Comparison of ENCODE assay signal across 38 cellular contexts in the genomic region with DNA sequence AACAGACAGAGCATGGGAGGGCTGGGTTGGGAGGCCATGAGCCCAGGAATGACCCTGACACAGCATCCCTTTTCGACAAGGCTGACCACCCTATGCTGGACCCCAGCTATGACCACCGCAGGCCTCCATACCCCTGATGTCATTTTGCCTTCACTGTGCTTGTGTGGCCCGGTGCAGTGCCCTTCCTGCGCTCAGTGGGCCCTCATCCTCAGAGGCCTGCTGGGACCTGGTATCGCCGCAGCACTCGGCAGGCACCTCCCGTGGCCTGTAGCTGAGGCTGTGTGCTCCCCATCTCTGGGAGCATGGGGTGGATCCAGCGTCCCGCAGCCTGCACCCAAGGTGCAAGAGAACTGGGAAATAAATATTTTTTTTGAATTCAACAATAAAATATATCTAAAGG.
"Had no signal": no experiment of that assay in that cellular context is flagged by ENCODE, and none has a peak within 500 bp of the region (broad histone marks: within the 10 kb centered on the region; RNA-seq: fewer than 3 reads in every experiment).

No MANE protein-coding gene starts in this region.

- H3K27me3 Mint-ChIP-seq: activated naive CD4-positive, alpha-beta T cell treated with anti-CD3 and anti-CD28 coated beads, Interleukin-2, amount 50 U/mL, for 24 hours; activated naive CD8-positive, alpha-beta T cell; activated naive CD8-positive, alpha-beta T cell treated with anti-CD3 and anti-CD28 coated beads for 36 hours; activated naive CD8-positive, alpha-beta T cell treated with anti-CD3 and anti-CD28 coated beads, Interleukin-2, amount 50 U/mL, for 24 hours; activated T-cell treated with anti-CD3 and anti-CD28 coated beads, Interleukin-2, amount 50 U/mL, for 24 hours had no signal

- H3K36me3 Mint-ChIP-seq: activated naive CD4-positive, alpha-beta T cell treated with anti-CD3 and anti-CD28 coated beads, Interleukin-2, amount 50 U/mL, for 24 hours; activated naive CD4-positive, alpha-beta T cell treated with anti-CD3 and anti-CD28 coated beads, Interleukin-2, amount 50 U/mL, for 72 hours; activated naive CD8-positive, alpha-beta T cell had no signal

- H3K36me3 ChIP-seq: adrenal gland, ascending aorta, brain microvascular endothelial cell, breast epithelium, cardiac muscle cell had no signal

- DNase-seq: activated effector memory CD4-positive, alpha-beta T cell treated with anti-CD3 and anti-CD28 coated beads, Interleukin-2, amount 50 U/mL, for 16 hours; activated effector memory CD4-positive, alpha-beta T cell treated with Interleukin-2 at 50 U/mL for 16 hours; activated gamma-delta T cell; activated gamma-delta T cell treated with Interleukin-2 at 50 U/mL for 16 hours; activated naive CD4-positive, alpha-beta T cell; activated naive CD4-positive, alpha-beta T cell treated with anti-CD3 and anti-CD28 coated beads for 36 hours; activated naive CD4-positive, alpha-beta T cell treated with anti-CD3 and anti-CD28 coated beads, Interleukin-2, amount 10 ng/mL, durations not matched to agents 7 days and 5 days; activated naive CD4-positive, alpha-beta T cell treated with anti-CD3 and anti-CD28 coated beads, Interleukin-2, amount 50 U/mL, for 16 hours; activated naive CD4-positive, alpha-beta T cell treated with Interleukin-2 at 50 U/mL for 16 hours; activated naive CD8-positive, alpha-beta T cell treated with anti-CD3 and anti-CD28 coated beads for 36 hours; activated naive CD8-positive, alpha-beta T cell treated with anti-CD3 and anti-CD28 coated beads, Interleukin-2, amount 10 ng/mL, durations not matched to agents 7 days and 5 days; activated naive CD8-positive, alpha-beta T cell treated with anti-CD3 and anti-CD28 coated beads, Interleukin-2, amount 50 U/mL, for 24 hours; activated T-cell treated with anti-CD3 and anti-CD28 coated beads for 4 hours; activated T-cell treated with anti-CD3 and anti-CD28 coated beads, Interleukin-2, amount 50 U/mL, for 1 hour; activated T-cell treated with anti-CD3 and anti-CD28 coated beads, Interleukin-2, amount 50 U/mL, for 24 hours; activated T-cell treated with anti-CD3 and anti-CD28 coated beads, Interleukin-2, amount 50 U/mL, for 4 hours; activated T-cell treated with anti-CD3 and anti-CD28 coated beads, Interleukin-2, amount 50 U/mL, for 72 hours; amniotic stem cell; amygdala; anterior cingulate cortex; aorta; body of pancreas; brain microvascular endothelial cell; caudate nucleus; central memory CD4-positive, alpha-beta T cell; cerebellar nuclear complex had no signal

- H3K27ac ChIP-seq: adrenal gland, ascending aorta, body of pancreas, brain microvascular endothelial cell, breast epithelium, cardiac muscle cell had no signal

- H3K4me3 ChIP-seq: adrenal gland, ascending aorta, body of pancreas, breast epithelium, cardiac muscle cell had no signal

- H3K27me3 ChIP-seq: ascending aorta, body of pancreas, brain microvascular endothelial cell, cardiac muscle cell had no signal

- H3K4me1 ChIP-seq: ascending aorta, body of pancreas, breast epithelium had no signal

- H3K9me3 ChIP-seq: adrenal gland, ascending aorta, body of pancreas, breast epithelium had no signal

- H3K27ac Mint-ChIP-seq: activated naive CD4-positive, alpha-beta T cell treated with anti-CD3 and anti-CD28 coated beads for 36 hours; activated naive CD4-positive, alpha-beta T cell treated with anti-CD3 and anti-CD28 coated beads, Interleukin-2, amount 10 ng/mL, durations not matched to agents 7 days and 5 days; activated naive CD4-positive, alpha-beta T cell treated with anti-CD3 and anti-CD28 coated beads, Interleukin-2, amount 50 U/mL, for 24 hours; activated naive CD8-positive, alpha-beta T cell; activated naive CD8-positive, alpha-beta T cell treated with anti-CD3 and anti-CD28 coated beads for 36 hours; activated naive CD8-positive, alpha-beta T cell treated with anti-CD3 and anti-CD28 coated beads, Interleukin-2, amount 10 ng/mL, durations not matched to agents 7 days and 5 days; activated naive CD8-positive, alpha-beta T cell treated with anti-CD3 and anti-CD28 coated beads, Interleukin-2, amount 50 U/mL, for 24 hours; activated T-cell treated with anti-CD3 and anti-CD28 coated beads, Interleukin-2, amount 50 U/mL, for 24 hours; activated T-cell treated with anti-CD3 and anti-CD28 coated beads, Interleukin-2, amount 50 U/mL, for 72 hours; activated T-helper 1 cell treated with anti-CD3 and anti-CD28 coated beads, Interleukin-12 subunit alpha, Interleukin-12 subunit beta, Interleukin-2, Interleukin-4 antibody, amounts not matched to agents 30 ng/mL and 10 ng/mL and 1 ng/mL, durations not matched to agents 14 hours and 24 hours and 36 hours; activated T-helper 17 cell treated with anti-CD3 and anti-CD28 coated beads, Interleukin-2, amount 50 U/mL, for 72 hours; activated T-helper 2 cell treated with anti-CD3 and anti-CD28 coated beads, Interferon-gamma antibody, Interleukin-2, Interleukin-4, amounts not matched to agents 10 μg/mL and 5 μg/mL and 100 μg/mL, durations not matched to agents 14 hours and 24 hours and 36 hours; brain had no signal

- H3K4me3 Mint-ChIP-seq: activated naive CD4-positive, alpha-beta T cell treated with anti-CD3 and anti-CD28 coated beads for 36 hours; activated naive CD4-positive, alpha-beta T cell treated with anti-CD3 and anti-CD28 coated beads, Interleukin-2, amount 10 ng/mL, durations not matched to agents 7 days and 5 days; activated naive CD4-positive, alpha-beta T cell treated with anti-CD3 and anti-CD28 coated beads, Interleukin-2, amount 50 U/mL, for 24 hours; activated naive CD8-positive, alpha-beta T cell; activated naive CD8-positive, alpha-beta T cell treated with anti-CD3 and anti-CD28 coated beads for 36 hours; activated naive CD8-positive, alpha-beta T cell treated with anti-CD3 and anti-CD28 coated beads, Interleukin-2, amount 10 ng/mL, durations not matched to agents 7 days and 5 days; activated naive CD8-positive, alpha-beta T cell treated with anti-CD3 and anti-CD28 coated beads, Interleukin-2, amount 50 U/mL, for 24 hours; activated T-cell treated with anti-CD3 and anti-CD28 coated beads, Interleukin-2, amount 50 U/mL, for 24 hours; activated T-cell treated with anti-CD3 and anti-CD28 coated beads, Interleukin-2, amount 50 U/mL, for 4 hours; activated T-cell treated with anti-CD3 and anti-CD28 coated beads, Interleukin-2, amount 50 U/mL, for 72 hours; activated T-helper 1 cell treated with anti-CD3 and anti-CD28 coated beads, Interleukin-12 subunit alpha, Interleukin-12 subunit beta, Interleukin-2, Interleukin-4 antibody, amounts not matched to agents 30 ng/mL and 10 ng/mL and 1 ng/mL, durations not matched to agents 14 hours and 24 hours and 36 hours; activated T-helper 17 cell treated with anti-CD3 and anti-CD28 coated beads, Interleukin-2, amount 50 U/mL, for 72 hours; brain; central memory CD8-positive, alpha-beta T cell had no signal

- H3K9me3 Mint-ChIP-seq: activated naive CD4-positive, alpha-beta T cell treated with anti-CD3 and anti-CD28 coated beads for 36 hours; activated naive CD4-positive, alpha-beta T cell treated with anti-CD3 and anti-CD28 coated beads, Interleukin-2, amount 50 U/mL, for 24 hours; activated naive CD4-positive, alpha-beta T cell treated with anti-CD3 and anti-CD28 coated beads, Interleukin-2, amount 50 U/mL, for 72 hours; activated naive CD8-positive, alpha-beta T cell treated with anti-CD3 and anti-CD28 coated beads for 36 hours; activated naive CD8-positive, alpha-beta T cell treated with anti-CD3 and anti-CD28 coated beads, Interleukin-2, amount 50 U/mL, for 24 hours; activated T-cell treated with anti-CD3 and anti-CD28 coated beads, Interleukin-2, amount 50 U/mL, for 4 hours; activated T-cell treated with anti-CD3 and anti-CD28 coated beads, Interleukin-2, amount 50 U/mL, for 72 hours; activated T-helper 17 cell treated with anti-CD3 and anti-CD28 coated beads, Interleukin-2, amount 50 U/mL, for 72 hours; central memory CD8-positive, alpha-beta T cell had no signal

- ATAC-seq: activated naive CD4-positive, alpha-beta T cell treated with anti-CD3 and anti-CD28 coated beads, Interleukin-2, amount 50 U/mL, for 72 hours; activated naive CD8-positive, alpha-beta T cell treated with anti-CD3 and anti-CD28 coated beads, Interleukin-2, amount 50 U/mL, for 24 hours; activated T-cell treated with anti-CD3 and anti-CD28 coated beads, Interleukin-2, amount 50 U/mL, for 4 hours; activated T-cell treated with anti-CD3 and anti-CD28 coated beads, Interleukin-2, amount 50 U/mL, for 72 hours; activated T-helper 17 cell treated with anti-CD3 and anti-CD28 coated beads, Interleukin-2, amount 50 U/mL, for 72 hours; body of pancreas had no signal

- H3K4me1 Mint-ChIP-seq: activated T-helper 17 cell treated with anti-CD3 and anti-CD28 coated beads, Interleukin-2, amount 50 U/mL, for 72 hours; central memory CD8-positive, alpha-beta T cell had no signal
